ENCODE assay signal across 24 cellular contexts in the genomic region with DNA sequence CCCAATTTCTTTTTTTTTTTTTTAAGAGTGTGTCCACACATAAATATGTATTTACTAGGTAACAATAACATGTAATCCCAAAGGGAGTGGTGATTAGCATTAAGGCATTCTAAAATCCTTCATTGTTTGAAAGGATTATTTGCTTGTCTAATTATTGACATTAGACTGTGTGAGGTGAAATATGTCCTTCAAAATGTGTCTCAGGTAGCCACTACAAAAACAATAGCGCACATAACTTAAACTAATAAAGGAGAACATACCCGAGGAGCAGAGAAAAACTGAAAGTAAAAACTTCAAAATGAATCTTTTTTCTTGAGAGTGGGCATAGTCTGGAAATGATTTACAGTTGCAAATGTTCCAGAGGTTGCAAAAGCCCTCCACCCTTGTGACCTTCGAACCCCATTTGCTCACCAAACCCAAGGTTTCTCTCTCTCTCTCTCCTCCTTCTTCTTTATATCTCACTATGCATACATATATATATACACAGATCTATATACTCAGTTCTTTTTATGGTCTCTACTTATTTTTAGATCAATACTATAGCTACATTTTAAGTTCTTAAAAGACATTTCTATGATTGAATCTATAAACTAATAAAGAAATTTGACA. TPM values are rescaled to one million over a fixed set of nuclear protein-coding genes. Genes with fewer than 3 reads are reported as not detected.
DNase-seq lines count a peak whose midpoint lies in the region; TF ChIP-seq lines count a peak whose summit lies in the region.
"Had no signal": no experiment of that assay in that cellular context is flagged by ENCODE, and none has a peak within 500 bp of the region (broad histone marks: within the 10 kb centered on the region; RNA-seq: fewer than 3 reads in every experiment).

No MANE protein-coding gene starts in this region.

- H2AFZ ChIP-seq in MM.1S (ENCODE audit: low read length) = peak overlapping the region; percentile 8; the same call in 1 of the 2 replicates

- H3K36me3 Mint-ChIP-seq in Caco-2 (ENCODE audit: insufficient read depth, unreplicated experiment) = no peaks in the 10 kb centered on the region
- H3K36me3 Mint-ChIP-seq: activated naive CD8-positive, alpha-beta T cell treated with anti-CD3 and anti-CD28 coated beads for 36 hours; memory B cell; stimulated activated effector memory CD8-positive, alpha-beta T cell treated with anti-CD3 and anti-CD28 coated beads, Interleukin-12 subunit alpha, Interleukin-12 subunit beta, amount 100 ng/mL, for 72 hours; WTC11 had no signal

- intact Hi-C loops in Caco-2 (cut with micrococcal nuclease; ENCODE audit: unreplicated experiment) = loop anchor here (1.0 kb wide), 1 partner anchor 9 kb away; no protein-coding TSS in a partner anchor

- H3K4me1 Mint-ChIP-seq in Caco-2 (ENCODE audit: low read depth, unreplicated experiment) = peaks cover 22% of the 10 kb centered on the region
- H3K4me1 Mint-ChIP-seq: activated naive CD8-positive, alpha-beta T cell treated with anti-CD3 and anti-CD28 coated beads for 36 hours; activated T-helper 17 cell treated with anti-CD3 and anti-CD28 coated beads, Interleukin-2, amount 50 U/mL, for 72 hours; central memory CD8-positive, alpha-beta T cell; memory B cell; stimulated activated effector memory CD8-positive, alpha-beta T cell treated with anti-CD3 and anti-CD28 coated beads, Interleukin-12 subunit alpha, Interleukin-12 subunit beta, amount 100 ng/mL, for 72 hours; WTC11 had no signal

- H3F3A ChIP-seq in MM.1S (ENCODE audit: insufficient read depth, low read length) = 0 out of 2 replicates have a peak, but pooled peaks cover 7% of the 10 kb centered on the region

- DNase-seq in Caco-2 (peak; percentile 61 to 67), MM.1S (no peak), epithelial cell of proximal tubule (ENCODE audit: low read depth) (no peak), OCI-M2 (lab: John Stamatoyannopoulos, UW; ENCODE audit: unreplicated experiment) (no peak), SKM-1 (lab: John Stamatoyannopoulos, UW; ENCODE audit: unreplicated experiment) (no peak)
- DNase-seq in stimulated activated CD4-positive, alpha-beta T cell treated with anti-CD3 and anti-CD28 coated beads, Interleukin-2, amount 100 ng/mL, for 48 hours = no peak
- DNase-seq: activated CD4-positive, alpha-beta T cell treated with anti-CD3 and anti-CD28 coated beads, Interleukin-2, amount 50 U/mL, for 48 hours; activated CD8-positive, alpha-beta memory T cell treated with anti-CD3 and anti-CD28 coated beads, Interleukin-2, amount 50 U/mL, for 48 hours; activated naive CD8-positive, alpha-beta T cell treated with anti-CD3 and anti-CD28 coated beads for 36 hours; C1 segment of cervical spinal cord; dorsolateral prefrontal cortex; head of caudate nucleus; NCI-H2081; NCI-H446; NK-92 treated with Interleukin-12 subunit alpha and Interleukin-12 subunit beta, amount 100 ng/mL, for 24 hours; occipital lobe; RPMI8226; T1000 had no signal

- no peaks in the 10 kb centered on the region for H3K9me2 ChIP-seq in MM.1S (replicated peaks; ENCODE audit: insufficient read depth, low read length)

- peaks cover 26% of the 10 kb centered on the region for H3K4me1 ChIP-seq in Caco-2
- peaks cover 22% of the 10 kb centered on the region for H3K4me1 ChIP-seq in MM.1S (ENCODE audit: low read length)
- H3K4me1 ChIP-seq in mucosa of rectum (ENCODE audit: control insufficient read depth in 2 of 2, insufficient read depth in 2 of 2, low read length in 2 of 2) = no peaks in the 10 kb centered on the region

- no peaks in the 10 kb centered on the region for H3K27me3 Mint-ChIP-seq in Caco-2 (ENCODE audit: insufficient read depth, unreplicated experiment)
- H3K27me3 Mint-ChIP-seq: activated T-helper 17 cell treated with anti-CD3 and anti-CD28 coated beads, Interleukin-2, amount 50 U/mL, for 72 hours had no signal

- H3K9ac ChIP-seq in MM.1S (ENCODE audit: low read length) (no peak overlapping the region), mucosa of rectum (ENCODE audit: low read depth in 1 of 2, low read length in 2 of 2) (no peak overlapping the region)

- H3K36me3 ChIP-seq in Caco-2 (ENCODE audit: control insufficient read depth, insufficient read depth, low read length) (no peaks in the 10 kb centered on the region), MM.1S (replicated peaks; ENCODE audit: insufficient read depth, low read length) (no peaks in the 10 kb centered on the region), mucosa of rectum (ENCODE audit: control insufficient read depth in 2 of 2, insufficient read depth in 2 of 2, low read length in 2 of 2) (no peaks in the 10 kb centered on the region)

- H3K27ac Mint-ChIP-seq in Caco-2 (ENCODE audit: unreplicated experiment) = peak overlapping the region; percentile 85
- H3K27ac Mint-ChIP-seq: activated naive CD8-positive, alpha-beta T cell treated with anti-CD3 and anti-CD28 coated beads for 36 hours; activated T-helper 17 cell treated with anti-CD3 and anti-CD28 coated beads, Interleukin-2, amount 50 U/mL, for 72 hours; memory B cell; stimulated activated effector memory CD8-positive, alpha-beta T cell treated with anti-CD3 and anti-CD28 coated beads, Interleukin-12 subunit alpha, Interleukin-12 subunit beta, amount 100 ng/mL, for 72 hours; WTC11 had no signal

- TF ChIP-seq CTCF in Caco-2 (IDR thresholded peaks at IDR 0.05; ENCODE audit: insufficient read depth in 1 of 2, low read depth in 1 of 2, low read length in 1 of 2, severe bottlenecking in 1 of 2, unreplicated experiment in 1 of 2) = no peak
- no peak for TF ChIP-seq CTCF in MM.1S (IDR thresholded peaks at IDR 0.05; ENCODE audit: low read length)
- TF ChIP-seq CTCF in epithelial cell of proximal tubule (conservative IDR thresholded peaks at IDR 0.05; ENCODE audit: low read depth, low read length) = no peak

- CTCF ChIA-PET in Caco-2 (lab: Charles Lee) = no interaction called here

- H3K27ac ChIP-seq in MM.1S (ENCODE audit: low read length) (no peak overlapping the region), mucosa of rectum (ENCODE audit: low read depth in 2 of 2, low read length in 2 of 2) (no peak overlapping the region)
- H3K27ac ChIP-seq: dorsolateral prefrontal cortex had no signal

- POLR2A ChIA-PET in Caco-2 (lab: Charles Lee) = no interaction called here

- H3K9me3 ChIP-seq in Caco-2 = 0 out of 2 replicates have a peak, but pooled peaks cover 7% of the 10 kb centered on the region
- no peaks in the 10 kb centered on the region for H3K9me3 ChIP-seq in MM.1S (replicated peaks; ENCODE audit: insufficient read depth, low read length)
- H3K9me3 ChIP-seq in mucosa of rectum (ENCODE audit: control insufficient read depth in 2 of 2, low read length in 2 of 2) = no peaks in the 10 kb centered on the region

- H3K79me2 ChIP-seq in MM.1S (ENCODE audit: low read length) = no peaks in the 10 kb centered on the region

- no TSS peak for BruUV-seq in Caco-2 (replicated peaks; lab: Mats Ljungman, UMichigan)

- no peaks in the 10 kb centered on the region for H4K20me1 ChIP-seq in MM.1S (ENCODE audit: insufficient read depth, low read length)

- H3K4me3 ChIP-seq in Caco-2 (ENCODE audit: low read depth, low read length) (peak overlapping the region; percentile 16; the same call in 1 of the 2 replicates), MM.1S (ENCODE audit: low read length) (no peak overlapping the region), epithelial cell of proximal tubule (ENCODE audit: low read depth, low read length) (peak overlapping the region; percentile 31), mucosa of rectum (ENCODE audit: low read length in 2 of 2) (peak overlapping the region; percentile 38 to 39)

- H3K4me2 ChIP-seq in MM.1S (ENCODE audit: low read depth, low read length) = peak overlapping the region; percentile 20

- no peaks in the 10 kb centered on the region for H3K27me3 ChIP-seq in Caco-2 (replicated peaks; ENCODE audit: control insufficient read depth, insufficient read depth, low read length)
- no peaks in the 10 kb centered on the region for H3K27me3 ChIP-seq in MM.1S (replicated peaks; ENCODE audit: insufficient read depth, low read length)
- no peaks in the 10 kb centered on the region for H3K27me3 ChIP-seq in mucosa of rectum (ENCODE audit: control insufficient read depth in 2 of 2, insufficient read depth in 2 of 2, low read length in 2 of 2)
- H3K27me3 ChIP-seq: dorsolateral prefrontal cortex had no signal

- H3K4me3 Mint-ChIP-seq in Caco-2 (ENCODE audit: unreplicated experiment) = peak overlapping the region; percentile 65
- H3K4me3 Mint-ChIP-seq: activated naive CD8-positive, alpha-beta T cell treated with anti-CD3 and anti-CD28 coated beads for 36 hours; activated T-helper 17 cell treated with anti-CD3 and anti-CD28 coated beads, Interleukin-2, amount 50 U/mL, for 72 hours; central memory CD8-positive, alpha-beta T cell; memory B cell; stimulated activated effector memory CD8-positive, alpha-beta T cell treated with anti-CD3 and anti-CD28 coated beads, Interleukin-12 subunit alpha, Interleukin-12 subunit beta, amount 100 ng/mL, for 72 hours; WTC11 had no signal

- no peaks in the 10 kb centered on the region for H3K9me3 Mint-ChIP-seq in Caco-2 (ENCODE audit: unreplicated experiment)
- H3K9me3 Mint-ChIP-seq: activated naive CD8-positive, alpha-beta T cell treated with anti-CD3 and anti-CD28 coated beads for 36 hours; activated T-helper 17 cell treated with anti-CD3 and anti-CD28 coated beads, Interleukin-2, amount 50 U/mL, for 72 hours; central memory CD8-positive, alpha-beta T cell; memory B cell; stimulated activated effector memory CD8-positive, alpha-beta T cell treated with anti-CD3 and anti-CD28 coated beads, Interleukin-12 subunit alpha, Interleukin-12 subunit beta, amount 100 ng/mL, for 72 hours had no signal

RNA-seq across cellular contexts. Expression of a gene that starts 24.4 kb away (rescaled TPM):
- total RNA-seq in Caco-2 (2022) = 0.16 TPM in 1 of 2 replicates, not detected in the other
- total RNA-seq in epithelial cell of proximal tubule = 0.07 TPM in 1 of 2 replicates, not detected in the other
- total RNA-seq: activated naive CD8-positive, alpha-beta T cell treated with anti-CD3 and anti-CD28 coated beads for 36 hours; activated T-helper 17 cell treated with anti-CD3 and anti-CD28 coated beads, Interleukin-2, amount 50 U/mL, for 72 hours had no signal

Comparison
In these comparisons a context has a peak if more than half of its experiments do, and no peak if none do; other contexts are left out.
1. DNase-seq: peak in Caco-2 (2 of 2); none in MM.1S (single experiment), epithelial cell of proximal tubule (single experiment), stimulated activated CD4-positive, alpha-beta T cell treated with anti-CD3 and anti-CD28 coated beads, Interleukin-2, amount 100 ng/mL, for 48 hours (0 of 2), OCI-M2 (single experiment) and SKM-1 (single experiment).